15 cellular contexts compared by ENCODE assay signal in genomic region chr3:71211083-71211482, GRCh38.
DNase-seq lines count a peak whose midpoint lies in the region; ATAC-seq and TF ChIP-seq lines count a peak whose summit lies in the region.
"Had no signal": no experiment of that assay in that cellular context is flagged by ENCODE, and none has a peak within 500 bp of the region (broad histone marks: within the 10 kb centered on the region; RNA-seq: fewer than 3 reads in every experiment).

No MANE protein-coding gene starts in this region.

- H3K4me3 ChIP-seq in fibroblast of mammary gland (ENCODE audit: control insufficient read depth, low read depth, low read length): no peak overlapping the region
- no peak overlapping the region for H3K4me3 ChIP-seq in neutrophil (ENCODE audit: low read depth in 1 of 2, low read length in 1 of 2)
- H3K4me3 ChIP-seq in upper lobe of right lung: no peak overlapping the region
- H3K4me3 ChIP-seq: dorsolateral prefrontal cortex, GM12878, HAP-1, SK-N-MC had no signal

- no peak overlapping the region for H3K4me3 Mint-ChIP-seq in activated naive CD4-positive, alpha-beta T cell treated with anti-CD3 and anti-CD28 coated beads for 36 hours

- H3K36me3 ChIP-seq in neutrophil: no peaks in the 10 kb centered on the region
- no peaks in the 10 kb centered on the region for H3K36me3 ChIP-seq in upper lobe of right lung
- H3K36me3 ChIP-seq: HAP-1 had no signal

- ATAC-seq in upper lobe of right lung (no peak), GM21723 (IDR thresholded peaks at IDR 0.05; ENCODE audit: unreplicated experiment) (no peak)
- ATAC-seq: GM12878 had no signal

- H3K27ac ChIP-seq in neutrophil (peak overlapping the region; percentile 80), upper lobe of right lung (peak overlapping the region; percentile 75)
- H3K27ac ChIP-seq: parathyroid adenoma had no signal

- CTCF ChIA-PET in activated naive CD4-positive, alpha-beta T cell treated with anti-CD3 and anti-CD28 coated beads for 36 hours (lab: Charles Lee): no interaction called here

- H3K36me3 Mint-ChIP-seq in activated naive CD4-positive, alpha-beta T cell treated with anti-CD3 and anti-CD28 coated beads for 36 hours (ENCODE audit: low read depth): peaks cover 4% of the 10 kb centered on the region

- H3K27me3 Mint-ChIP-seq in activated naive CD4-positive, alpha-beta T cell treated with anti-CD3 and anti-CD28 coated beads for 36 hours (ENCODE audit: low read depth): no peaks in the 10 kb centered on the region

- H3K9me3 Mint-ChIP-seq in activated naive CD4-positive, alpha-beta T cell treated with anti-CD3 and anti-CD28 coated beads for 36 hours: no peaks in the 10 kb centered on the region

- no peaks in the 10 kb centered on the region for H3K27me3 ChIP-seq in neutrophil
- H3K27me3 ChIP-seq in upper lobe of right lung: no peaks in the 10 kb centered on the region
- H3K27me3 ChIP-seq: dorsolateral prefrontal cortex had no signal

- peaks cover 82% of the 10 kb centered on the region for H3K4me1 Mint-ChIP-seq in activated naive CD4-positive, alpha-beta T cell treated with anti-CD3 and anti-CD28 coated beads for 36 hours (ENCODE audit: low read depth)

- peak overlapping the region; percentile 83 for H3K27ac Mint-ChIP-seq in activated naive CD4-positive, alpha-beta T cell treated with anti-CD3 and anti-CD28 coated beads for 36 hours

- H3K9me3 ChIP-seq in neutrophil (no peaks in the 10 kb centered on the region), upper lobe of right lung (no peaks in the 10 kb centered on the region)
- H3K9me3 ChIP-seq: HAP-1 had no signal

- H3K4me1 ChIP-seq in neutrophil (ENCODE audit: control insufficient read depth in 1 of 2, insufficient read depth in 1 of 2, low read depth in 1 of 2, low read length in 1 of 2) (peaks cover 33 to 35% of the 10 kb centered on the region in 2 experiments), upper lobe of right lung (peaks cover 29% of the 10 kb centered on the region)
- H3K4me1 ChIP-seq: parathyroid adenoma had no signal

- intact Hi-C loops in activated naive CD4-positive, alpha-beta T cell treated with anti-CD3 and anti-CD28 coated beads for 36 hours (cut with micrococcal nuclease): loop anchor here (2.0 kb wide), 1 partner anchor 18 kb away; no protein-coding TSS in a partner anchor
- intact Hi-C loops in upper lobe of right lung (cut with DNase I): no loop called here

- no peak for DNase-seq in activated naive CD4-positive, alpha-beta T cell treated with anti-CD3 and anti-CD28 coated beads for 36 hours
- no peak for DNase-seq in activated naive CD4-positive, alpha-beta T cell treated with anti-CD3 and anti-CD28 coated beads, Interleukin-2, amount 50 U/mL, for 16 hours
- peak; percentile 22 for DNase-seq in fibroblast of mammary gland (ENCODE audit: low read depth)
- no peak for DNase-seq in upper lobe of right lung
- no peak for DNase-seq in NCI-H524 (lab: John Stamatoyannopoulos, UW)
- no peak for DNase-seq in SW 1271 (lab: John Stamatoyannopoulos, UW)
- DNase-seq: dorsolateral prefrontal cortex; NCI-H2029 treated with DMSO at 0.1 percent for 48 hours; stimulated activated CD4-positive, alpha-beta T cell treated with anti-CD3 and anti-CD28 coated beads, Interleukin-4, amount 100 ng/mL, for 24 hours had no signal

- TF ChIP-seq CTCF in fibroblast of mammary gland (conservative IDR thresholded peaks at IDR 0.05; ENCODE audit: control insufficient read depth, insufficient read depth, low read depth, low read length) (no peak), neutrophil (IDR thresholded peaks at IDR 0.05) (no peak), upper lobe of right lung (IDR thresholded peaks at IDR 0.05) (no peak)
